Comparison of ENCODE assay signal across 9 cellular contexts in genomic region chr6:108655840-108656650, GRCh38.
DNase-seq lines count a peak whose midpoint lies in the region; ATAC-seq and TF ChIP-seq lines count a peak whose summit lies in the region.
"Had no signal": no experiment of that assay in that cellular context is flagged by ENCODE, and none has a peak within 500 bp of the region (broad histone marks: within the 10 kb centered on the region; RNA-seq: fewer than 3 reads in every experiment).

No MANE protein-coding gene starts in this region.

- H3K36me3 Mint-ChIP-seq in CD4-positive, alpha-beta memory T cell, result no peaks in the 10 kb centered on the region

- H3K9me3 Mint-ChIP-seq in CD4-positive, alpha-beta memory T cell, result no peaks in the 10 kb centered on the region

- intact Hi-C loops in testis (cut with DNase I; ENCODE audit: low total_unique reads), result loop anchor here (10.0 kb wide), 2 partner anchors 61 to 91 kb away; partner anchors contain the start of gene FOXO3
- intact Hi-C loops in CD4-positive, alpha-beta memory T cell (cut with micrococcal nuclease), result no loop called here

- H3K9me3 ChIP-seq in testis, result no peaks in the 10 kb centered on the region
- no peaks in the 10 kb centered on the region for H3K9me3 ChIP-seq in CD4-positive, alpha-beta memory T cell (ENCODE audit: control insufficient read depth in 1 of 2, low read length in 2 of 2)

- H3K27ac ChIP-seq in caudate nucleus (ENCODE audit: low read depth, low read length) (peak overlapping the region; percentile 5), testis (peak overlapping the region; percentile 75 to 84)
- no peak overlapping the region for H3K27ac ChIP-seq in CD4-positive, alpha-beta memory T cell (ENCODE audit: low read depth, low read length)

- TF ChIP-seq CTCF in testis (IDR thresholded peaks at IDR 0.05), result no peak

- no peak overlapping the region for H3K4me3 Mint-ChIP-seq in CD4-positive, alpha-beta memory T cell

- POLR2A ChIA-PET in CD4-positive, alpha-beta memory T cell (lab: Charles Lee; ENCODE audit: partially characterized antibody), result no interaction called here

- no peaks in the 10 kb centered on the region for H3K36me3 ChIP-seq in testis (ENCODE audit: low read depth, missing control alignments)
- no peaks in the 10 kb centered on the region for H3K36me3 ChIP-seq in CD4-positive, alpha-beta memory T cell (ENCODE audit: insufficient read depth, low read length)

- H3K27me3 Mint-ChIP-seq in CD4-positive, alpha-beta memory T cell, result no peaks in the 10 kb centered on the region

- WGBS in testis, 2 donors, result 46 to 56% methylated on average over 12 of the region's 12 CpGs

- ATAC-seq in HG03025 (IDR thresholded peaks at IDR 0.05; ENCODE audit: low FRiP score, unreplicated experiment), result no peak

- no peak overlapping the region for H3K4me3 ChIP-seq in testis
- no peak overlapping the region for H3K4me3 ChIP-seq in CD4-positive, alpha-beta memory T cell (ENCODE audit: low read length in 2 of 2)

- H3K4me1 ChIP-seq in testis, result peaks cover 51% of the 10 kb centered on the region
- H3K4me1 ChIP-seq in CD4-positive, alpha-beta memory T cell (ENCODE audit: insufficient read depth, low read length), result peaks cover 14% of the 10 kb centered on the region

- H3K4me1 Mint-ChIP-seq in CD4-positive, alpha-beta memory T cell, result peaks cover 31 to 67% (median 44%) of the 10 kb centered on the region in 4 donors

- no peak for TF ChIP-seq POLR2A in testis (IDR thresholded peaks at IDR 0.05)

- no peaks in the 10 kb centered on the region for H3K27me3 ChIP-seq in testis
- H3K27me3 ChIP-seq in CD4-positive, alpha-beta memory T cell (ENCODE audit: insufficient read depth, low read length), result no peaks in the 10 kb centered on the region

- CTCF ChIA-PET in CD4-positive, alpha-beta memory T cell (lab: Charles Lee; ENCODE audit: partially characterized antibody), result no interaction called here

- no peak overlapping the region for H3K27ac Mint-ChIP-seq in CD4-positive, alpha-beta memory T cell

- DNase-seq in NCI-H1417 treated with DMSO at 0.1 percent for 48 hours (lab: John Stamatoyannopoulos, UW) (peak; percentile 22), caudate nucleus (lab: John Stamatoyannopoulos, UW) (peak in 2 of 61 donors; percentile 7 to 26), lung microvascular endothelial cell (ENCODE audit: low read depth in 2 of 2) (peak; percentile 26 to 32), testis (peak; percentile 58), SKM-1 treated with dmso at 0.1 percent for 144 hours (lab: John Stamatoyannopoulos, UW; ENCODE audit: unreplicated experiment) (no peak), GM19238 (ENCODE audit: insufficient read length, low spot score) (no peak)
- DNase-seq in CD4-positive, alpha-beta memory T cell, result no peak
- DNase-seq: MV-4-11 had no signal

Comparison
In these comparisons a context has a peak if more than half of its experiments do, and no peak if none do; other contexts are left out.
1. DNase-seq: peak in NCI-H1417 treated with DMSO at 0.1 percent for 48 hours (single experiment), lung microvascular endothelial cell (2 of 2) and testis (single experiment); none in SKM-1 treated with dmso at 0.1 percent for 144 hours (single experiment), CD4-positive, alpha-beta memory T cell (0 of 5) and GM19238 (single experiment).